In the genomic region with DNA sequence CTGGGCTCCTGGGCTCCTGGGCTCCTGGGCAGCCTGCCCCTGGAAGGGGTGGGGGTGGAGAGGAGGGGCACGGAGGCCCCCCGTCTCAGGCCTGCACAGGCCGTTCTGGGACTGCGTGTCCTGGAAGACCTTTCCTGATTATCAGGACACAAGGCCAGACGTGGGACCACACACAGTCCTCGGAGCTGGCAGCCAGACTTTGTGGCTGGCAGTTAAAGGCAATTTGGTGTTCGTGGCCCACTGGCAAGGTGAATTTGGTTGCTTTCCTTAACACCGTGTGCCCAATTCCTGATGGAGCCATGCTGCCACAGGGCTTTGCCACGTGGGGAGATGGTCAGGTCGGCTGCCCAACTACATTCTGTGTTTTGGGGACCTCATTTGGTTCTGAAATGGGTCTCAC, we compare ENCODE assay signal across 16 cellular contexts.
DNase-seq lines count a peak whose midpoint lies in the region; ATAC-seq and TF ChIP-seq lines count a peak whose summit lies in the region.
"Had no signal": no experiment of that assay in that cellular context is flagged by ENCODE, and none has a peak within 500 bp of the region (broad histone marks: within the 10 kb centered on the region; RNA-seq: fewer than 3 reads in every experiment).

No MANE protein-coding gene starts in this region.

- CTCF ChIA-PET in RWPE1 (lab: Yijun Ruan, JAX), result no interaction called here

- H3K4me1 ChIP-seq in hepatocyte (ENCODE audit: insufficient read depth) (no peaks in the 10 kb centered on the region), stomach smooth muscle (ENCODE audit: control insufficient read depth, insufficient read depth, low read length) (peaks cover 16% of the 10 kb centered on the region)
- H3K4me1 ChIP-seq: BLaER1 had no signal

- H3K9me3 ChIP-seq in hepatocyte (ENCODE audit: low read depth), result no peaks in the 10 kb centered on the region
- no peaks in the 10 kb centered on the region for H3K9me3 ChIP-seq in stomach smooth muscle (ENCODE audit: control insufficient read depth in 2 of 2, low read length in 2 of 2)
- H3K9me3 ChIP-seq: Caco-2 had no signal

- H3K4me3 ChIP-seq in hepatocyte (no peak overlapping the region), stomach smooth muscle (ENCODE audit: low read length in 2 of 2) (no peak overlapping the region)
- H3K4me3 ChIP-seq: BLaER1 had no signal

- intact Hi-C loops in Right ventricle myocardium superior (cut with DNase I) (no loop called here), cardiac septum (cut with DNase I) (no loop called here)

- H4K20me1 ChIP-seq in hepatocyte (ENCODE audit: insufficient read depth, poor library complexity, severe bottlenecking), result no peaks in the 10 kb centered on the region
- H4K20me1 ChIP-seq: BLaER1 had no signal

- peak; percentile 92 for ATAC-seq in Right ventricle myocardium superior (ENCODE audit: poor library complexity)

- TF ChIP-seq CTCF in hepatocyte (IDR thresholded peaks at IDR 0.05; ENCODE audit: poor library complexity) (no peak), RWPE1 (conservative IDR thresholded peaks at IDR 0.05; ENCODE audit: low read depth) (no peak)

- H3K9ac ChIP-seq in stomach smooth muscle (ENCODE audit: low read length in 2 of 2), result no peak overlapping the region
- H3K9ac ChIP-seq: BLaER1 had no signal

- WGBS in hepatocyte (ENCODE audit: low lambda C conversion rate, missing lambda C conversion rate), result 68% methylated on average over 10 of the region's 10 CpGs

- H3K27ac ChIP-seq in hepatocyte (peak overlapping the region; percentile 30), stomach smooth muscle (ENCODE audit: low read length) (peak overlapping the region; percentile 58), RWPE1 (no peak overlapping the region)
- H3K27ac ChIP-seq: BLaER1 had no signal

- POLR2A ChIA-PET in RWPE1 (lab: Yijun Ruan, JAX; ENCODE audit: low non-redundant PET), result no interaction called here

- no peaks in the 10 kb centered on the region for H3K79me2 ChIP-seq in hepatocyte

- H3K9me2 ChIP-seq in hepatocyte (replicated peaks; ENCODE audit: insufficient read depth), result no peaks in the 10 kb centered on the region

- no peak for DNase-seq in Right ventricle myocardium superior
- no peak for DNase-seq in cardiac septum (ENCODE audit: low spot score)
- DNase-seq in hepatocyte (ENCODE audit: low spot score), result no peak
- DNase-seq in GOT3 (lab: John Stamatoyannopoulos, UW), result no peak
- no peak for DNase-seq in RWPE1 (ENCODE audit: low spot score)
- no peak for DNase-seq in NCI-H774 (lab: John Stamatoyannopoulos, UW)
- DNase-seq: 8988T; AML-193; Caco-2; CD8-positive, alpha-beta memory T cell; DND-41; GDM1; HCEC 1CT; HFFc6 had no signal

- H2AFZ ChIP-seq in hepatocyte, result no peak overlapping the region

- H3K36me3 ChIP-seq in hepatocyte (replicated peaks; ENCODE audit: insufficient read depth, low read depth), result no peaks in the 10 kb centered on the region
- peaks cover 18 to 21% of the 10 kb centered on the region in 2 donors for H3K36me3 ChIP-seq in stomach smooth muscle (ENCODE audit: control insufficient read depth in 2 of 2, insufficient read depth in 2 of 2, low read length in 2 of 2)
- H3K36me3 ChIP-seq: BLaER1 had no signal

- H3K4me2 ChIP-seq in hepatocyte, result no peak overlapping the region
- H3K4me2 ChIP-seq: BLaER1 had no signal

- H3K27me3 ChIP-seq in hepatocyte (no peaks in the 10 kb centered on the region), stomach smooth muscle (ENCODE audit: control insufficient read depth in 1 of 2, insufficient read depth in 2 of 2, low read length in 2 of 2) (no peaks in the 10 kb centered on the region)
- H3K27me3 ChIP-seq: BLaER1 had no signal
